Comparison of ENCODE assay signal across 15 cellular contexts in the genomic region with DNA sequence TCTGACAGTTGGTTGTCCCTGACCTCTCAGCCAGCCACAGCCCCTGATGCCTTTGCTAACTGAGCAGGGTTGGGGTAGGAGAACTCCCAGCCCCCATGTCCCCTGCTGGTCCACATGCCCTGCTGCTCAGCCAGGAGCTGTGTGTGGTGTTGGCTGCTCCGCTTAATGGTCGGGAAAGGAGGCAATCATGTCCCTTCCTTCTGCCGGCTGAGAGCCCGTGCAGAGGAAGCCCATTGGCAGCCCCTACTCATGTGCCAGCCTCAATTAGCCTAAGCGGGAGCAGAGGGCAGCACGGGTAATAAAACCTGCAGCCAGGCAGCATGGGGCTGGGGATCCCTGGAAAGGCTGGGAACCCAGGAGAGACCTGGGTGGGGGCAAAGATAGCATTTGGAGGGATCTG.
DNase-seq lines count a peak whose midpoint lies in the region; FAIRE-seq and TF ChIP-seq lines count a peak whose summit lies in the region.
"Had no signal": no experiment of that assay in that cellular context is flagged by ENCODE, and none has a peak within 500 bp of the region (broad histone marks: within the 10 kb centered on the region; RNA-seq: fewer than 3 reads in every experiment).

No MANE protein-coding gene starts in this region.

- H3K27me3 ChIP-seq in Loucy (ENCODE audit: insufficient read depth, low read length, poor library complexity, severe bottlenecking), result no peaks in the 10 kb centered on the region
- H3K27me3 ChIP-seq in H1 (replicated peaks in 1 of 4; ENCODE audit: control insufficient read depth in 3 of 4, extremely low read depth in 1 of 4, insufficient read depth in 3 of 4, low read length in 3 of 4), result no peaks in the 10 kb centered on the region; a peak in 2 of 7 replicates
- H3K27me3 ChIP-seq: brain microvascular endothelial cell had no signal

- H3K4me3 ChIP-seq in Loucy (ENCODE audit: low read length, poor library complexity, severe bottlenecking) (no peak overlapping the region), H1 (ENCODE audit: extremely low read depth in 1 of 4, insufficient read depth in 2 of 4, low read depth in 3 of 4, low read length in 4 of 4) (no peak overlapping the region)
- H3K4me3 ChIP-seq: left lung had no signal

- H3K18ac ChIP-seq in H1 (ENCODE audit: extremely low read depth, low read length), result no peak overlapping the region

- peak overlapping the region; percentile 49; the same call in 1 of the 2 replicates for H2AFZ ChIP-seq in Loucy (ENCODE audit: low read length)
- H2AFZ ChIP-seq in H1 (ENCODE audit: low read length), result peak overlapping the region; percentile 71; the same call in 1 of the 2 replicates

- H3K36me3 Mint-ChIP-seq in neural crest cell (ENCODE audit: low read depth), result no peaks in the 10 kb centered on the region
- H3K36me3 Mint-ChIP-seq: stimulated activated effector memory CD8-positive, alpha-beta T cell treated with anti-CD3 and anti-CD28 coated beads, Interleukin-12 subunit alpha, Interleukin-12 subunit beta, amount 100 ng/mL, for 72 hours had no signal

- DNase-seq in H1 (ENCODE audit: low read depth in 1 of 2, low spot score in 2 of 2), result no peak
- no peak for DNase-seq in neural crest cell (ENCODE audit: low read depth, low spot score)
- no peak for DNase-seq in HuH-7.5 (ENCODE audit: low spot score)
- DNase-seq in GM13977 (ENCODE audit: low spot score), result no peak
- DNase-seq in HPDE6-E6E7 (ENCODE audit: extremely low spot score), result no peak
- no peak for DNase-seq in LoVo (ENCODE audit: low spot score)
- DNase-seq: activated CD4-positive, alpha-beta T cell treated with anti-CD3 and anti-CD28 coated beads, Interleukin-2, amount 50 U/mL, for 1 hour; DND-41 had no signal

- H3K23ac ChIP-seq in H1 (ENCODE audit: insufficient read length), result no peak overlapping the region

- H3K27ac ChIP-seq in C4-2B (peak overlapping the region; percentile 31), H1 (ENCODE audit: low read depth, low read length) (no peak overlapping the region)
- H3K27ac ChIP-seq: brain microvascular endothelial cell, left lung had no signal

- no peak overlapping the region for H2BK20ac ChIP-seq in H1 (ENCODE audit: low read length)

- H4K5ac ChIP-seq in H1 (ENCODE audit: insufficient read length, low read depth, low read length), result no peak overlapping the region

- H3K4me3 Mint-ChIP-seq in neural crest cell, result no peak overlapping the region
- H3K4me3 Mint-ChIP-seq: stimulated activated effector memory CD8-positive, alpha-beta T cell treated with anti-CD3 and anti-CD28 coated beads, Interleukin-12 subunit alpha, Interleukin-12 subunit beta, amount 100 ng/mL, for 72 hours; T-helper 1 cell treated with Interleukin-12 subunit alpha and Interleukin-12 subunit beta and Interleukin-4 antibody, amounts not matched to agents 30 μg/mL and 1 μg/mL, for 36 hours had no signal

- no peak overlapping the region for H3K4me2 ChIP-seq in Loucy (ENCODE audit: low read depth, low read length, poor library complexity, severe bottlenecking)
- no peak overlapping the region for H3K4me2 ChIP-seq in H1 (ENCODE audit: insufficient read depth in 1 of 2, low read depth in 2 of 2, low read length in 2 of 2)

- H3K79me2 ChIP-seq in Loucy (ENCODE audit: insufficient read depth, low read length), result no peaks in the 10 kb centered on the region
- no peaks in the 10 kb centered on the region for H3K79me2 ChIP-seq in H1 (ENCODE audit: control insufficient read depth in 1 of 2, insufficient read depth in 2 of 2, low read length in 2 of 2)

- no peak for TF ChIP-seq POLR2A in H1 (IDR thresholded peaks at IDR 0.05; ENCODE audit: control extremely low read depth in 1 of 2, low read depth in 2 of 2, low read length in 2 of 2)

- H3K36me3 ChIP-seq in Loucy (ENCODE audit: insufficient read depth, low read length) (no peaks in the 10 kb centered on the region), H1 (ENCODE audit: control insufficient read depth in 2 of 4, insufficient read depth in 4 of 4, low read length in 3 of 4) (no peaks in the 10 kb centered on the region)
- H3K36me3 ChIP-seq: brain microvascular endothelial cell, left lung had no signal

- no peak overlapping the region for H3K14ac ChIP-seq in H1 (ENCODE audit: insufficient read length)

- TF ChIP-seq CTCF in C4-2B (conservative IDR thresholded peaks at IDR 0.05) (no peak), Loucy (conservative IDR thresholded peaks at IDR 0.05; ENCODE audit: low read length) (no peak), H1 (IDR thresholded peaks at IDR 0.05; ENCODE audit: control extremely low read depth in 1 of 3, insufficient read depth in 1 of 3, low read depth in 1 of 3, low read length in 3 of 3) (no peak), neural crest cell (conservative IDR thresholded peaks at IDR 0.05) (no peak), GM13977 (IDR thresholded peaks at IDR 0.05; ENCODE audit: extremely low read depth, insufficient read depth, missing control alignments) (no peak)

- in situ Hi-C loops in GM13977 (cut with MboI; ENCODE audit: low pct_unique_long_range_greater_than_20kb, low sequenced_read_pairs, unreplicated experiment), result no loop called here

- H3K27ac Mint-ChIP-seq in neural crest cell (ENCODE audit: unreplicated experiment), result peak overlapping the region; percentile 81
- H3K27ac Mint-ChIP-seq: activated T-helper 2 cell treated with anti-CD3 and anti-CD28 coated beads, Interferon-gamma antibody, Interleukin-2, Interleukin-4, amounts not matched to agents 10 μg/mL and 5 μg/mL and 100 μg/mL, durations not matched to agents 14 hours and 24 hours and 36 hours; stimulated activated effector memory CD8-positive, alpha-beta T cell treated with anti-CD3 and anti-CD28 coated beads, Interleukin-12 subunit alpha, Interleukin-12 subunit beta, amount 100 ng/mL, for 72 hours; T-helper 1 cell treated with Interleukin-12 subunit alpha and Interleukin-12 subunit beta and Interleukin-4 antibody, amounts not matched to agents 30 μg/mL and 1 μg/mL, for 36 hours had no signal

- TF ChIP-seq EP300 in H1 (IDR thresholded peaks at IDR 0.05; ENCODE audit: borderline replicate concordance in 1 of 2, low read depth in 2 of 2, low read length in 2 of 2), result no peak

- no peaks in the 10 kb centered on the region for H3K23me2 ChIP-seq in H1 (ENCODE audit: low read depth, low read length)

- H3K9me3 ChIP-seq in Loucy (ENCODE audit: insufficient read depth, low read depth, low read length) (no peaks in the 10 kb centered on the region), H1 (ENCODE audit: insufficient read depth in 2 of 2, low read depth in 1 of 2, low read length in 1 of 2) (no peaks in the 10 kb centered on the region)
- H3K9me3 ChIP-seq: left lung had no signal

- H2BK15ac ChIP-seq in H1 (ENCODE audit: low read length), result peak overlapping the region; percentile 18; the same call in 1 of the 2 replicates

- CTCF ChIA-PET in H1 (lab: Charles Lee; ENCODE audit: partially characterized antibody), result interaction anchor here (1.0 to 1.5 kb wide), 3 partner anchors 40 to 276 kb away, joined by 3 to 4 read pairs (median 3); no protein-coding TSS in a partner anchor

- H2AK5ac ChIP-seq in H1 (ENCODE audit: low read depth, low read length), result no peak overlapping the region

- TF ChIP-seq RAD21 in H1 (IDR thresholded peaks at IDR 0.05 in 1 of 2, conservative IDR thresholded peaks at IDR 0.05 in 1 of 2; ENCODE audit: low read depth in 2 of 2, low read length in 2 of 2), result no peak

- H3K9me2 ChIP-seq in Loucy (replicated peaks; ENCODE audit: low read depth, low read length), result no peaks in the 10 kb centered on the region

- H4K20me1 ChIP-seq in Loucy (ENCODE audit: insufficient read depth, low read length, poor library complexity, severe bottlenecking) (no peaks in the 10 kb centered on the region), H1 (replicated peaks in 1 of 2; ENCODE audit: control insufficient read depth in 1 of 2, insufficient read depth in 2 of 2, low read length in 2 of 2) (no peaks in the 10 kb centered on the region)

- H3K9ac ChIP-seq in Loucy (ENCODE audit: low read depth, low read length, poor library complexity, severe bottlenecking), result no peak overlapping the region
- H3K9ac ChIP-seq in H1 (replicated peaks in 1 of 4; ENCODE audit: extremely low read depth in 1 of 4, low read depth in 3 of 4, low read length in 3 of 4), result no peak overlapping the region

- WGBS in H1 (ENCODE audit: extremely low coverage in 1 of 2, insufficient coverage in 1 of 2, insufficient read length in 1 of 2, insufficient replicate concordance in 2 of 2, low coverage in 1 of 2, low lambda C conversion rate in 2 of 2, missing lambda C conversion rate in 1 of 2), 2 experiments, result 92% methylated on average over 6 of the region's 6 CpGs; no CpG with 5 or more reads in 1 of the 2 experiments

- peak overlapping the region; percentile 53; the same call in 1 of the 2 replicates for H2BK12ac ChIP-seq in H1 (ENCODE audit: low read depth, low read length)

- POLR2A ChIA-PET in H1 (lab: Charles Lee; ENCODE audit: partially characterized antibody), result no interaction called here

- peak overlapping the region; percentile 45; the same call in 1 of the 2 replicates for H2BK5ac ChIP-seq in H1 (ENCODE audit: low read depth, low read length)

- no peak overlapping the region for H4K91ac ChIP-seq in H1 (replicated peaks; ENCODE audit: insufficient read length, low read length)

- H3K9me3 Mint-ChIP-seq in neural crest cell, result no peaks in the 10 kb centered on the region
- H3K9me3 Mint-ChIP-seq: activated T-helper 2 cell treated with anti-CD3 and anti-CD28 coated beads, Interferon-gamma antibody, Interleukin-2, Interleukin-4, amounts not matched to agents 10 μg/mL and 5 μg/mL and 100 μg/mL, durations not matched to agents 14 hours and 24 hours and 36 hours; stimulated activated effector memory CD8-positive, alpha-beta T cell treated with anti-CD3 and anti-CD28 coated beads, Interleukin-12 subunit alpha, Interleukin-12 subunit beta, amount 100 ng/mL, for 72 hours; T-helper 1 cell treated with Interleukin-12 subunit alpha and Interleukin-12 subunit beta and Interleukin-4 antibody, amounts not matched to agents 30 μg/mL and 1 μg/mL, for 36 hours had no signal

- no peak overlapping the region for H2BK120ac ChIP-seq in H1 (replicated peaks; ENCODE audit: low read depth, low read length)

- no peak overlapping the region for H3K4ac ChIP-seq in H1 (replicated peaks; ENCODE audit: insufficient read length, low read depth, low read length)

- no peaks in the 10 kb centered on the region for H3F3A ChIP-seq in Loucy (ENCODE audit: low read depth)

- no peaks in the 10 kb centered on the region for H3K79me1 ChIP-seq in H1 (ENCODE audit: low read depth, low read length)

- no peak overlapping the region for H3K56ac ChIP-seq in H1 (replicated peaks; ENCODE audit: insufficient read length, low read depth, low read length)

- no peak for FAIRE-seq in H1 (lab: Jason Lieb, UNC)

- peaks cover 8% of the 10 kb centered on the region for H3K4me1 ChIP-seq in Loucy (ENCODE audit: insufficient read depth, low read length, poor library complexity, severe bottlenecking)
- H3K4me1 ChIP-seq in H1 (replicated peaks in 1 of 4; ENCODE audit: control insufficient read depth in 3 of 4, insufficient read depth in 4 of 4, low read length in 3 of 4), result peaks cover 0 to 10% (median 6%) of the 10 kb centered on the region in 4 experiments; a peak in 5 of 7 replicates
- H3K4me1 ChIP-seq: left lung had no signal

- H3K4me1 Mint-ChIP-seq in neural crest cell, result peaks cover 17% of the 10 kb centered on the region
- H3K4me1 Mint-ChIP-seq: stimulated activated effector memory CD8-positive, alpha-beta T cell treated with anti-CD3 and anti-CD28 coated beads, Interleukin-12 subunit alpha, Interleukin-12 subunit beta, amount 100 ng/mL, for 72 hours had no signal

- H3K27me3 Mint-ChIP-seq in neural crest cell (ENCODE audit: low read depth), result peaks cover 3% of the 10 kb centered on the region

- no peak overlapping the region; the same call in 1 of the 2 replicates for H4K8ac ChIP-seq in H1 (ENCODE audit: extremely low read depth, insufficient read depth, low read length)
